ENCODE assay signal across 1 cellular context in the genomic region with DNA sequence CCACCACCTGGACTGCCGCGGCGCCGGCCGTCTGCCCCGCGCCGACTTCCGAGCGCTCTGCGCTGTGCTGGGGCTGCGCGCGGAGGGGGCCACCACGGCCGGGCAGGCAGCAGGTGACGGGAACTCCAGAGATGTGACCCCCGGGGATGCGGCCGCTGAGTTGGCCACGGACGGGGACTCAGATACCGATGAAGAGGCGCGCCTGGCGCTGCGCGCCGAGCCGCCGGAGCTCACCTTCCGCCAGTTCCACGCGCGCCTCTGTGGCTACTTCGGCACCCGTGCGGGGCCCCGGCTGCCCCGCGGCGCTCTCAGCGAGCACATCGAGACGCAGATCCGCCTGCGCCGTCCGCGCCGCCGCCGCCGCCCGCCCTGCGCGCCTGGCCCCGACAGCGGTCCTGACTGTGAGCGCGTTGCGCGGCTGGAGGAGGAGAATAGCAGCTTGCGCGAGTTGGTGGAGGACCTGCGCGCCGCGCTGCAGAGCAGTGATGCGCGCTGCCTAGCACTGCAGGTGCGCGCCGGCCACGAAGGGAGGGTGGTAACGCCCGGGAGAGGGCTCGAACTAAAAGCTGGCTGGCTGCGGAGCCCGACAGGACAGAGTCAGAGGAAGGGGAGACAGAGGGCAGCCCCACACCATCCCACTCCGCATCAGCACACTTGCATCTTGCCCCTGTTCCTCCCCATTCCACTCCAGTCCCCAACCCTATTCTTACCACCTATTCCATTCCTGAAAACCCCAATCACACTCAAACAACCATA.
TF ChIP-seq lines count a peak whose summit lies in the region.

No MANE protein-coding gene starts in this region.

TF ChIP-seq in H1, 55 proteins besides CTCF, POLR2A, EP300 and RAD21:
- no peak for TF ChIP-seq CHD1 (IDR thresholded peaks at IDR 0.05; ENCODE audit: low read depth, low read length)
- peak; percentile 19 for TF ChIP-seq KDM4A (IDR thresholded peaks at IDR 0.05; ENCODE audit: low read depth, low read length, severe bottlenecking)
- TF ChIP-seq EZH2 (IDR thresholded peaks at IDR 0.05; ENCODE audit: low read depth, low read length, severe bottlenecking) = peak; percentile 88
- peak; percentile 95 for TF ChIP-seq SUZ12 (IDR thresholded peaks at IDR 0.05; ENCODE audit: low read length)
- TF ChIP-seq HDAC2 (IDR thresholded peaks at IDR 0.05; ENCODE audit: borderline replicate concordance in 1 of 2, low read depth in 2 of 2, low read length in 2 of 2) = no peak
- no peak for TF ChIP-seq RBBP5 (IDR thresholded peaks at IDR 0.05; ENCODE audit: borderline replicate concordance, low read depth, low read length)
- TF ChIP-seq ASH2L (IDR thresholded peaks at IDR 0.05; ENCODE audit: low read length) = peak; percentile 23
- no peak for TF ChIP-seq ZNF274 (IDR thresholded peaks at IDR 0.05; ENCODE audit: borderline replicate concordance, extremely low read depth, low read length)
- TF ChIP-seq POLR2AphosphoS5 (IDR thresholded peaks at IDR 0.05; ENCODE audit: low read depth, low read length) = no peak
- TF ChIP-seq TEAD4 (IDR thresholded peaks at IDR 0.05; ENCODE audit: low read depth, low read length) = peak; percentile 85; the same call in 1 of the 2 replicates
- TF ChIP-seq TCF12 (IDR thresholded peaks at IDR 0.05; ENCODE audit: low read depth, low read length) = 0 out of 2 replicates have a peak, but pooled peaks have one; percentile 27
- no peak for TF ChIP-seq GTF2F1 (IDR thresholded peaks at IDR 0.05; ENCODE audit: borderline replicate concordance, low read depth, low read length)
- no peak for TF ChIP-seq SRF (IDR thresholded peaks at IDR 0.05; ENCODE audit: low read depth, low read length)
- TF ChIP-seq NANOG (IDR thresholded peaks at IDR 0.05; ENCODE audit: insufficient read depth, low read depth, low read length, poor library complexity, severe bottlenecking) = no peak
